16 cellular contexts compared by ENCODE assay signal in the genomic region with DNA sequence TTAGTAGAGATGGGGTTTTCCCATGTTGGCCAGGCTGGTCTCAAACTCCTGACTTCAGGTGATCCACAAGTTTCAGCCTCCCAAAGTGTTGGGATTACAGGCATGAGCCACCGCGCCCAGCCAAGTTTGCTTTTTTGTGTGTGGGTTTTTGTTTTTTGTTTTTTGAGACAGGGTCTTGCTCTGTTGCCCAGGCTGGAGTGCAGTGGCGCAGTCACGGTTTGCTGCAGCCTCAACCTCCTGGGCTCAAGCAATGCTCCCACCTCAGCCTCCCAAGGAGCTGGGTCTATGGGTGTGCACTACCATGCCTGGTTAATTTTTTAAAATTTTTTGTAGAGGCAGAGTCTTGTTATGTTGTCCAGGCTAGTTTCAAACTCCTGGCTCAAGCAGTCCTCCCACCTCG. TPM values are rescaled to one million over a fixed set of nuclear protein-coding genes. Genes with fewer than 3 reads are reported as not detected.
DNase-seq lines count a peak whose midpoint lies in the region; ATAC-seq, FAIRE-seq and TF ChIP-seq lines count a peak whose summit lies in the region.
"Not testable (repeated sequence)": the region's sequence is repeated elsewhere in the genome, so short reads cannot be mapped to it uniquely, and the experiment has no call there.
"Had no signal": no experiment of that assay in that cellular context is flagged by ENCODE, and none has a peak within 500 bp of the region (broad histone marks: within the 10 kb centered on the region; RNA-seq: fewer than 3 reads in every experiment).

No MANE protein-coding gene starts in this region.

- CTCF ChIA-PET in CD4-positive, alpha-beta memory T cell (lab: Charles Lee; ENCODE audit: partially characterized antibody): interaction anchor here (0.9 to 4.3 kb wide), 7 partner anchors 8 to 264 kb away, joined by 3 to 84 read pairs (median 27); a partner anchor contains a TSS

- not testable (repeated sequence) for DNase-seq in CD4-positive, alpha-beta memory T cell; astrocyte (ENCODE audit: low read depth); left ventricle myocardium inferior; neuronal stem cell (ENCODE audit: low spot score); upper lobe of right lung

- TF ChIP-seq CTCF in astrocyte (IDR thresholded peaks at IDR 0.05; ENCODE audit: insufficient read depth, low read depth, low read length); left ventricle myocardium inferior (IDR thresholded peaks at IDR 0.05; ENCODE audit: borderline replicate concordance); upper lobe of right lung (IDR thresholded peaks at IDR 0.05): not testable (repeated sequence)

- intact Hi-C loops in CD4-positive, alpha-beta memory T cell (cut with micrococcal nuclease); left ventricle myocardium inferior (cut with micrococcal nuclease): not testable (repeated sequence)
- intact Hi-C loops in upper lobe of right lung (cut with DNase I): loop anchor here (5.0 to 10.0 kb wide), 2 partner anchors 89 to 246 kb away; a partner anchor contains a TSS

- H2BK15ac ChIP-seq in neuronal stem cell (ENCODE audit: low read length): peak overlapping the region; percentile 67

- H3K14ac ChIP-seq in neuronal stem cell (ENCODE audit: low read length): not testable (repeated sequence)

- H3K4me3 ChIP-seq in CD4-positive, alpha-beta memory T cell (ENCODE audit: low read length in 2 of 2); astrocyte (ENCODE audit: insufficient read depth, low read depth, low read length); neuronal stem cell (ENCODE audit: low read length in 2 of 2): not testable (repeated sequence)
- H3K4me3 ChIP-seq in left ventricle myocardium inferior (peak overlapping the region; percentile 39), upper lobe of right lung (peak overlapping the region; percentile 21)

- not testable (repeated sequence) for H3K9ac ChIP-seq in astrocyte (ENCODE audit: low read length); neuronal stem cell (ENCODE audit: low read depth, low read length, poor library complexity)

- peak overlapping the region; percentile 38 for H3K18ac ChIP-seq in neuronal stem cell (ENCODE audit: low read length)

- H2BK120ac ChIP-seq in neuronal stem cell (ENCODE audit: low read depth, low read length): not testable (repeated sequence)

- POLR2A ChIA-PET in CD4-positive, alpha-beta memory T cell (lab: Charles Lee; ENCODE audit: partially characterized antibody): interaction anchor here (0.8 to 2.5 kb wide), 3 partner anchors 53 to 226 kb away, joined by 3 to 17 read pairs (median 15); a partner anchor contains a TSS

- not testable (repeated sequence) for ATAC-seq in upper lobe of right lung

- not testable (repeated sequence) for H3K79me2 ChIP-seq in astrocyte (ENCODE audit: insufficient read depth, low read length)

- not testable (repeated sequence) for H3K9me3 Mint-ChIP-seq in CD4-positive, alpha-beta memory T cell; T-helper 1 cell treated with Interleukin-12 subunit alpha and Interleukin-12 subunit beta and Interleukin-4 antibody, amounts not matched to agents 30 μg/mL and 1 μg/mL, for 36 hours; astrocyte (ENCODE audit: unreplicated experiment)

- not testable (repeated sequence) for H3K27me3 Mint-ChIP-seq in CD4-positive, alpha-beta memory T cell; T-helper 1 cell treated with Interleukin-12 subunit alpha and Interleukin-12 subunit beta and Interleukin-4 antibody, amounts not matched to agents 30 μg/mL and 1 μg/mL, for 36 hours (ENCODE audit: low read depth); astrocyte (ENCODE audit: low read depth, unreplicated experiment)

- H3K27ac ChIP-seq in CD4-positive, alpha-beta memory T cell (ENCODE audit: low read depth, low read length): peak overlapping the region; percentile 15
- not testable (repeated sequence) for H3K27ac ChIP-seq in astrocyte (ENCODE audit: low read depth, low read length); left ventricle myocardium inferior (replicated peaks); neuronal stem cell (replicated peaks; ENCODE audit: low read length); upper lobe of right lung

- H2AK5ac ChIP-seq in neuronal stem cell (ENCODE audit: low read depth, low read length): peak overlapping the region; percentile 70

- not testable (repeated sequence) for H2BK12ac ChIP-seq in neuronal stem cell (ENCODE audit: low read length)

- H3K36me3 ChIP-seq in CD4-positive, alpha-beta memory T cell (ENCODE audit: insufficient read depth, low read length); astrocyte (ENCODE audit: insufficient read depth, low read length); left ventricle myocardium inferior; neuronal stem cell (replicated peaks in 1 of 2; ENCODE audit: control insufficient read depth in 2 of 2, insufficient read depth in 2 of 2, low read length in 2 of 2); upper lobe of right lung: not testable (repeated sequence)

- H3K4ac ChIP-seq in neuronal stem cell (ENCODE audit: low read length): not testable (repeated sequence)

- H3K79me1 ChIP-seq in neuronal stem cell (ENCODE audit: low read depth, low read length): not testable (repeated sequence)

- H3K4me3 Mint-ChIP-seq in CD4-positive, alpha-beta memory T cell: peak overlapping the region in 6 of 8 donors; percentile 15 to 95 (median 76)
- H3K4me3 Mint-ChIP-seq in T-helper 1 cell treated with Interleukin-12 subunit alpha and Interleukin-12 subunit beta and Interleukin-4 antibody, amounts not matched to agents 30 μg/mL and 1 μg/mL, for 36 hours; astrocyte (ENCODE audit: unreplicated experiment): not testable (repeated sequence)

- not testable (repeated sequence) for H2AFZ ChIP-seq in astrocyte (ENCODE audit: low read depth, low read length); neuronal stem cell (ENCODE audit: low read length)

- H4K91ac ChIP-seq in neuronal stem cell (ENCODE audit: low read depth, low read length, poor library complexity): not testable (repeated sequence)

- not testable (repeated sequence) for FAIRE-seq in astrocyte (lab: Jason Lieb, UNC)

- not testable (repeated sequence) for H4K20me1 ChIP-seq in astrocyte (ENCODE audit: insufficient read depth, low read length)

- no CpG with 5 or more reads among the region's 5 CpGs for WGBS in neuronal stem cell (ENCODE audit: extremely low coverage in 2 of 2, insufficient read length in 2 of 2, insufficient replicate concordance in 1 of 2), 2 donors

- H3K27ac Mint-ChIP-seq in CD4-positive, alpha-beta memory T cell: peak overlapping the region; percentile 66 to 93 (median 79)
- peak overlapping the region; percentile 59 for H3K27ac Mint-ChIP-seq in T-helper 1 cell treated with Interleukin-12 subunit alpha and Interleukin-12 subunit beta and Interleukin-4 antibody, amounts not matched to agents 30 μg/mL and 1 μg/mL, for 36 hours
- H3K27ac Mint-ChIP-seq in astrocyte (ENCODE audit: unreplicated experiment): peak overlapping the region; percentile 19

- H3K4me2 ChIP-seq in astrocyte (ENCODE audit: low read length); neuronal stem cell (ENCODE audit: insufficient read depth, low read length, poor library complexity, severe bottlenecking): not testable (repeated sequence)

- H3K36me3 Mint-ChIP-seq in CD4-positive, alpha-beta memory T cell; T-helper 1 cell treated with Interleukin-12 subunit alpha and Interleukin-12 subunit beta and Interleukin-4 antibody, amounts not matched to agents 30 μg/mL and 1 μg/mL, for 36 hours (ENCODE audit: low read depth); astrocyte (ENCODE audit: low read depth, unreplicated experiment): not testable (repeated sequence)

- H4K8ac ChIP-seq in neuronal stem cell (ENCODE audit: low read depth, low read length): not testable (repeated sequence)

- not testable (repeated sequence) for H3K27me3 ChIP-seq in CD4-positive, alpha-beta memory T cell (ENCODE audit: insufficient read depth, low read length); astrocyte (ENCODE audit: insufficient read depth, low read length); left ventricle myocardium inferior (ENCODE audit: low read depth); neuronal stem cell (ENCODE audit: control insufficient read depth in 3 of 3, insufficient read depth in 3 of 3, low read depth in 1 of 3, low read length in 3 of 3); upper lobe of right lung

- H3K23ac ChIP-seq in neuronal stem cell (ENCODE audit: low read depth, low read length, poor library complexity): not testable (repeated sequence)

- H3K4me1 ChIP-seq in CD4-positive, alpha-beta memory T cell (ENCODE audit: insufficient read depth, low read length): peaks cover 67% of the 10 kb centered on the region
- H3K4me1 ChIP-seq in astrocyte (ENCODE audit: insufficient read depth, low read length): not testable (repeated sequence)
- H3K4me1 ChIP-seq in left ventricle myocardium inferior: peaks cover 28% of the 10 kb centered on the region
- H3K4me1 ChIP-seq in neuronal stem cell (ENCODE audit: control insufficient read depth in 2 of 2, insufficient read depth in 1 of 2, low read depth in 1 of 2, low read length in 2 of 2): peaks cover 9 to 15% of the 10 kb centered on the region in 2 donors
- H3K4me1 ChIP-seq in upper lobe of right lung: peaks cover 33% of the 10 kb centered on the region

- H2BK5ac ChIP-seq in neuronal stem cell (ENCODE audit: low read length): not testable (repeated sequence)

- H3K9me3 ChIP-seq in CD4-positive, alpha-beta memory T cell (ENCODE audit: control insufficient read depth in 1 of 2, low read length in 2 of 2); astrocyte (ENCODE audit: insufficient read depth, low read depth, low read length); left ventricle myocardium inferior (replicated peaks); neuronal stem cell (replicated peaks in 1 of 2; ENCODE audit: control insufficient read depth in 2 of 2, insufficient read depth in 1 of 2, low read depth in 1 of 2, low read length in 2 of 2); upper lobe of right lung: not testable (repeated sequence)

- peaks cover 25 to 58% (median 42%) of the 10 kb centered on the region in 4 donors for H3K4me1 Mint-ChIP-seq in CD4-positive, alpha-beta memory T cell
- H3K4me1 Mint-ChIP-seq in T-helper 1 cell treated with Interleukin-12 subunit alpha and Interleukin-12 subunit beta and Interleukin-4 antibody, amounts not matched to agents 30 μg/mL and 1 μg/mL, for 36 hours (ENCODE audit: low read depth): peaks cover 32% of the 10 kb centered on the region
- not testable (repeated sequence) for H3K4me1 Mint-ChIP-seq in astrocyte (ENCODE audit: low read depth, unreplicated experiment)

RNA-seq across cellular contexts. Expression of a gene that starts 1.6 kb away (rescaled TPM):
- 1 to 10 TPM; 3.4 to 4.6 TPM for total RNA-seq in CD4-positive, alpha-beta memory T cell
- 10 to 100 TPM; 22.6 to 43.8 TPM for polyA plus RNA-seq in CD4-positive, alpha-beta memory T cell
- total RNA-seq in astrocyte (not detected in 2 replicates), left ventricle myocardium inferior (not detected), upper lobe of right lung (0.81 TPM)
- polyA plus RNA-seq in neuronal stem cell (2013, experiment 1 of 2): not detected
- polyA plus RNA-seq in neuronal stem cell (2013, experiment 2 of 2): not detected
- total RNA-seq: activated naive CD8-positive, alpha-beta T cell treated with anti-CD3 and anti-CD28 coated beads for 36 hours; cardiac muscle cell; Daoy; fibroblast of lung; LHCN-M2; osteoblast; SJCRH30; transverse colon had no signal
- polyA plus RNA-seq: aorta, cardiac muscle cell, fibroblast of lung had no signal

RNA-seq across cellular contexts. Expression of a gene that starts 5.4 kb away (rescaled TPM):
- total RNA-seq in CD4-positive, alpha-beta memory T cell: 10 to 100 TPM; 63.8 to 68.6 TPM
- polyA plus RNA-seq in CD4-positive, alpha-beta memory T cell: 10 to 100 TPM in 1 of 2 donors, 1 to 10 TPM in 1; 2.6 to 10.8 TPM
- 16.2 and 20.0 TPM in 2 replicates for total RNA-seq in astrocyte
- total RNA-seq in left ventricle myocardium inferior: 29.9 TPM
- 27.7 TPM for polyA plus RNA-seq in neuronal stem cell (2013, experiment 1 of 2)
- polyA plus RNA-seq in neuronal stem cell (2013, experiment 2 of 2): 24.0 TPM
- 44.3 TPM for total RNA-seq in upper lobe of right lung

RNA-seq across cellular contexts. Expression of a gene that starts 12.5 kb away (rescaled TPM):
- 10 to 100 TPM; 20.7 to 21.4 TPM for total RNA-seq in CD4-positive, alpha-beta memory T cell
- 10 to 100 TPM; 22.8 to 32.2 TPM for polyA plus RNA-seq in CD4-positive, alpha-beta memory T cell
- total RNA-seq in astrocyte (65.9 and 66.8 TPM in 2 replicates), left ventricle myocardium inferior (63.9 TPM), upper lobe of right lung (152 TPM)
- 41.2 TPM for polyA plus RNA-seq in neuronal stem cell (2013, experiment 1 of 2)
- 37.6 TPM for polyA plus RNA-seq in neuronal stem cell (2013, experiment 2 of 2)

RNA-seq across cellular contexts. Expression of a gene that starts 20.4 kb away (rescaled TPM):
- not detected for total RNA-seq in CD4-positive, alpha-beta memory T cell
- not detected for polyA plus RNA-seq in CD4-positive, alpha-beta memory T cell
- 0.14 and 0.55 TPM in 2 replicates for total RNA-seq in astrocyte
- total RNA-seq in left ventricle myocardium inferior: 1.5 TPM
- 0.01 TPM for polyA plus RNA-seq in neuronal stem cell (2013, experiment 1 of 2)
- polyA plus RNA-seq in neuronal stem cell (2013, experiment 2 of 2): not detected
- 0.41 TPM for total RNA-seq in upper lobe of right lung
- total RNA-seq: activated naive CD8-positive, alpha-beta T cell treated with anti-CD3 and anti-CD28 coated beads for 36 hours; cardiac muscle cell; Daoy; LHCN-M2; mesenteric fat pad; osteoblast had no signal
- polyA plus RNA-seq: aorta, cardiac muscle cell, fibroblast of lung had no signal

RNA-seq across cellular contexts. Expression of a gene that starts 36.9 kb away (rescaled TPM):
- under 1 TPM; 0.09 to 0.11 TPM for total RNA-seq in CD4-positive, alpha-beta memory T cell
- under 1 TPM; 0.10 to 0.15 TPM for polyA plus RNA-seq in CD4-positive, alpha-beta memory T cell
- total RNA-seq in astrocyte (0.41 and 0.43 TPM in 2 replicates), left ventricle myocardium inferior (0.25 TPM), upper lobe of right lung (0.84 TPM)
- 15.6 TPM for polyA plus RNA-seq in neuronal stem cell (2013, experiment 1 of 2)
- 16.0 TPM for polyA plus RNA-seq in neuronal stem cell (2013, experiment 2 of 2)

Comparison
In these comparisons a context has a peak if more than half of its experiments do, and no peak if none do; other contexts are left out.
1. H3K27ac Mint-ChIP-seq: peak in every context shown above with its lines; median percentile 79 in CD4-positive, alpha-beta memory T cell; 59 in T-helper 1 cell treated with Interleukin-12 subunit alpha and Interleukin-12 subunit beta and Interleukin-4 antibody, amounts not matched to agents 30 μg/mL and 1 μg/mL, for 36 hours; 19 in astrocyte.